ENCODE assay signal across 12 cellular contexts in the genomic region with DNA sequence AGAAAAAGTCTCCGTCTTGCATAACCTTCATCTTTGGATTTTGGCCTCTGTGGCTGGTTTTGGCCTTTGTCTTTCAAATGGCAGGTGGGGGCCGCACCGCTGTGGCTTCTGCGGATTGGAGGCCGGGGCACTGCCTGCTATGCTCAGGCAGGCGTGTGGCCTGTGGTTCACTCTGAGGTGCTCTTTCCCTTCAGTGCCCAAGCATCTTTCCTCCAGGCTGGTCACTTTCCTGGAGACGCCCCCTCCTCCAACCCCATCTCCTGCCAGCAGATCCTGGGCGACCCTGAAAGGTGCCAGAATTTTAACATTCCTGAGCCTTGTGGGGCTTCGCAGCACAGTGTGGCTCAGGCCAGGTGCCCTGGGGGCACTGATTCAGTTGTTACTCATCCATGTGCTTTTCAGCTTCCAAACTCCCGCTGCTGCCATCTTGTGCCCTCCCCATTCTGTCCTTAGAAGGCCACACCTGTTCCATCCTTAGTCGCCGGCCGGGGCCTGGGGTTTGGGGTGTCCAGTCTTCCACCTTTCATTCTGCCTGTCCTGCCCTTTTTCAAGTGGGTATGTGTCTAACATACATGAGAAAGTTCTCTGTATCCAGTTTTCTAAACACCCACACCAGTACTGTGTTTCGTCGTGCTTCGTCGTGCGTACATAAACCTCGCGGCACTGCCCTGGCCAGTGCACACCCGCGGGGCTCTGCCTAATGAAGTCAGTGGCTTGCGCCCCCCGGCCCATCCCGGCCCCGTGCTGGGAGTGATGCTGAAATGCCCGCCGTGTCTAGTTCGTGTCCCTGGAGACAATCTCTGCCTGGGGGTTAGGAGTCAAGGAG. TPM values are rescaled to one million over a fixed set of nuclear protein-coding genes. Genes with fewer than 3 reads are reported as not detected.
DNase-seq lines count a peak whose midpoint lies in the region; ATAC-seq and TF ChIP-seq lines count a peak whose summit lies in the region.
"Had no signal": no experiment of that assay in that cellular context is flagged by ENCODE, and none has a peak within 500 bp of the region (broad histone marks: within the 10 kb centered on the region; RNA-seq: fewer than 3 reads in every experiment).

No MANE protein-coding gene starts in this region.

- H3K27me3 Mint-ChIP-seq in Caco-2 (ENCODE audit: insufficient read depth, unreplicated experiment) = no peaks in the 10 kb centered on the region

- peak overlapping the region; percentile 39 for H3K27ac Mint-ChIP-seq in Caco-2 (ENCODE audit: unreplicated experiment)

- intact Hi-C loops in Caco-2 (cut with micrococcal nuclease; ENCODE audit: unreplicated experiment) = no loop called here

- H3K4me1 Mint-ChIP-seq in Caco-2 (ENCODE audit: low read depth, unreplicated experiment) = peaks cover 11% of the 10 kb centered on the region

- H3K36me3 ChIP-seq in Caco-2 (ENCODE audit: control insufficient read depth, insufficient read depth, low read length) (peaks cover 4% of the 10 kb centered on the region; the same call in 1 of the 2 replicates), liver (ENCODE audit: control insufficient read depth in 4 of 4, insufficient read depth in 3 of 4, low read depth in 1 of 4, low read length in 3 of 4) (peaks cover 0 to 13% (median 1%) of the 10 kb centered on the region in 4 donors)

- no TSS peak for BruUV-seq in Caco-2 (replicated peaks; lab: Mats Ljungman, UMichigan)

- POLR2A ChIA-PET in Caco-2 (lab: Charles Lee) = no interaction called here

- peak overlapping the region; percentile 62 to 69 for H3K27ac ChIP-seq in liver (ENCODE audit: low read depth in 1 of 2, low read length in 2 of 2)
- H3K27ac ChIP-seq: VCaP had no signal

- peak in 1 of 2 experiments; percentile 51 for DNase-seq in Caco-2
- DNase-seq in M059J (ENCODE audit: low read depth) = peak; percentile 97
- peak; percentile 42 for DNase-seq in cerebellar cortex (ENCODE audit: low spot score)
- no peak for DNase-seq in HK-2 (ENCODE audit: unreplicated experiment)
- no peak for DNase-seq in mesenteric fat pad (ENCODE audit: low spot score)
- DNase-seq: activated effector memory CD4-positive, alpha-beta T cell treated with Interleukin-2 at 50 U/mL for 16 hours; mesenchymal stem cell; occipital lobe had no signal

- H3K9me3 ChIP-seq in Caco-2 (no peaks in the 10 kb centered on the region), liver (ENCODE audit: control insufficient read depth in 4 of 4, low read length in 3 of 4) (no peaks in the 10 kb centered on the region)

- no peaks in the 10 kb centered on the region for H3K27me3 ChIP-seq in Caco-2 (replicated peaks; ENCODE audit: control insufficient read depth, insufficient read depth, low read length)
- H3K27me3 ChIP-seq in liver (ENCODE audit: control insufficient read depth in 4 of 4, insufficient read depth in 4 of 4, low read length in 3 of 4) = no peaks in the 10 kb centered on the region

- H3K4me1 ChIP-seq in Caco-2 = peaks cover 24% of the 10 kb centered on the region
- peaks cover 4 to 47% (median 37%) of the 10 kb centered on the region in 4 donors for H3K4me1 ChIP-seq in liver (ENCODE audit: control insufficient read depth in 4 of 4, insufficient read depth in 4 of 4, low read length in 3 of 4)

- peak overlapping the region in 1 of 2 donors; percentile 34 for H3K9ac ChIP-seq in liver (ENCODE audit: low read depth in 1 of 2, low read length in 2 of 2)

- WGBS in liver = 73% methylated on average over 29 of the region's 29 CpGs

- TF ChIP-seq CTCF in Caco-2 (IDR thresholded peaks at IDR 0.05; ENCODE audit: insufficient read depth in 1 of 2, low read depth in 1 of 2, low read length in 1 of 2, severe bottlenecking in 1 of 2, unreplicated experiment in 1 of 2) (no peak), liver (IDR thresholded peaks at IDR 0.05; ENCODE audit: low read depth, low read length, missing input control) (no peak)

- H3K4me3 Mint-ChIP-seq in Caco-2 (ENCODE audit: unreplicated experiment) = no peak overlapping the region

- peaks cover 12% of the 10 kb centered on the region for H3K9me3 Mint-ChIP-seq in Caco-2 (ENCODE audit: unreplicated experiment)

- H3K4me3 ChIP-seq in Caco-2 (ENCODE audit: low read depth, low read length) (no peak overlapping the region), liver (ENCODE audit: low read depth in 1 of 3, low read length in 3 of 3) (no peak overlapping the region)

- TF ChIP-seq RAD21 in liver (IDR thresholded peaks at IDR 0.05) = peak in 1 of 2 donors; percentile 14

- peaks cover 67% of the 10 kb centered on the region for H3K36me3 Mint-ChIP-seq in Caco-2 (ENCODE audit: insufficient read depth, unreplicated experiment)

- CTCF ChIA-PET in Caco-2 (lab: Charles Lee) = no interaction called here

- no peak for ATAC-seq in GM18502 (IDR thresholded peaks at IDR 0.05; ENCODE audit: poor library complexity, unreplicated experiment)
- no peak for ATAC-seq in GM19324 (IDR thresholded peaks at IDR 0.05; ENCODE audit: low FRiP score, unreplicated experiment)

TF ChIP-seq in liver, 16 proteins besides CTCF, POLR2A, EP300 and RAD21 (continues in another document):
- TF ChIP-seq NR2F2 (IDR thresholded peaks at IDR 0.05) (no peak), RXRA (IDR thresholded peaks at IDR 0.05) (peak; percentile 55 to 80), YY1 (IDR thresholded peaks at IDR 0.05) (peak; percentile 53), JUND (IDR thresholded peaks at IDR 0.05) (peak in 1 of 2 donors; percentile 48), HNF4A (conservative IDR thresholded peaks at IDR 0.05) (peak; percentile 86 to 92), FOXA2 (IDR thresholded peaks at IDR 0.05) (no peak), GABPA (IDR thresholded peaks at IDR 0.05 in 1 of 2, conservative IDR thresholded peaks at IDR 0.05 in 1 of 2) (peak in 1 of 2 donors; percentile 18), SP1 (IDR thresholded peaks at IDR 0.05) (peak; percentile 63), EGR1 (IDR thresholded peaks at IDR 0.05; ENCODE audit: low read depth in 2 of 2) (no peak), FOXA1 (IDR thresholded peaks at IDR 0.05) (peak; percentile 10), TAF1 (conservative IDR thresholded peaks at IDR 0.05) (no peak)
- TF ChIP-seq, protein P1, sequence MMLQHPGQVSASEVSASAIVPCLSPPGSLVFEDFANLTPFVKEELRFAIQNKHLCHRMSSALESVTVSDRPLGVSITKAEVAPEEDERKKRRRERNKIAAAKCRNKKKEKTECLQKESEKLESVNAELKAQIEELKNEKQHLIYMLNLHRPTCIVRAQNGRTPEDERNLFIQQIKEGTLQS (IDR thresholded peaks at IDR 0.05) = no peak
- TF ChIP-seq, protein P2, sequence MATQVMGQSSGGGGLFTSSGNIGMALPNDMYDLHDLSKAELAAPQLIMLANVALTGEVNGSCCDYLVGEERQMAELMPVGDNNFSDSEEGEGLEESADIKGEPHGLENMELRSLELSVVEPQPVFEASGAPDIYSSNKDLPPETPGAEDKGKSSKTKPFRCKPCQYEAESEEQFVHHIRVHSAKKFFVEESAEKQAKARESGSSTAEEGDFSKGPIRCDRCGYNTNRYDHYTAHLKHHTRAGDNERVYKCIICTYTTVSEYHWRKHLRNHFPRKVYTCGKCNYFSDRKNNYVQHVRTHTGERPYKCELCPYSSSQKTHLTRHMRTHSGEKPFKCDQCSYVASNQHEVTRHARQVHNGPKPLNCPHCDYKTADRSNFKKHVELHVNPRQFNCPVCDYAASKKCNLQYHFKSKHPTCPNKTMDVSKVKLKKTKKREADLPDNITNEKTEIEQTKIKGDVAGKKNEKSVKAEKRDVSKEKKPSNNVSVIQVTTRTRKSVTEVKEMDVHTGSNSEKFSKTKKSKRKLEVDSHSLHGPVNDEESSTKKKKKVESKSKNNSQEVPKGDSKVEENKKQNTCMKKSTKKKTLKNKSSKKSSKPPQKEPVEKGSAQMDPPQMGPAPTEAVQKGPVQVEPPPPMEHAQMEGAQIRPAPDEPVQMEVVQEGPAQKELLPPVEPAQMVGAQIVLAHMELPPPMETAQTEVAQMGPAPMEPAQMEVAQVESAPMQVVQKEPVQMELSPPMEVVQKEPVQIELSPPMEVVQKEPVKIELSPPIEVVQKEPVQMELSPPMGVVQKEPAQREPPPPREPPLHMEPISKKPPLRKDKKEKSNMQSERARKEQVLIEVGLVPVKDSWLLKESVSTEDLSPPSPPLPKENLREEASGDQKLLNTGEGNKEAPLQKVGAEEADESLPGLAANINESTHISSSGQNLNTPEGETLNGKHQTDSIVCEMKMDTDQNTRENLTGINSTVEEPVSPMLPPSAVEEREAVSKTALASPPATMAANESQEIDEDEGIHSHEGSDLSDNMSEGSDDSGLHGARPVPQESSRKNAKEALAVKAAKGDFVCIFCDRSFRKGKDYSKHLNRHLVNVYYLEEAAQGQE (IDR thresholded peaks at IDR 0.05) = peak; percentile 27
- TF ChIP-seq, protein P3, sequence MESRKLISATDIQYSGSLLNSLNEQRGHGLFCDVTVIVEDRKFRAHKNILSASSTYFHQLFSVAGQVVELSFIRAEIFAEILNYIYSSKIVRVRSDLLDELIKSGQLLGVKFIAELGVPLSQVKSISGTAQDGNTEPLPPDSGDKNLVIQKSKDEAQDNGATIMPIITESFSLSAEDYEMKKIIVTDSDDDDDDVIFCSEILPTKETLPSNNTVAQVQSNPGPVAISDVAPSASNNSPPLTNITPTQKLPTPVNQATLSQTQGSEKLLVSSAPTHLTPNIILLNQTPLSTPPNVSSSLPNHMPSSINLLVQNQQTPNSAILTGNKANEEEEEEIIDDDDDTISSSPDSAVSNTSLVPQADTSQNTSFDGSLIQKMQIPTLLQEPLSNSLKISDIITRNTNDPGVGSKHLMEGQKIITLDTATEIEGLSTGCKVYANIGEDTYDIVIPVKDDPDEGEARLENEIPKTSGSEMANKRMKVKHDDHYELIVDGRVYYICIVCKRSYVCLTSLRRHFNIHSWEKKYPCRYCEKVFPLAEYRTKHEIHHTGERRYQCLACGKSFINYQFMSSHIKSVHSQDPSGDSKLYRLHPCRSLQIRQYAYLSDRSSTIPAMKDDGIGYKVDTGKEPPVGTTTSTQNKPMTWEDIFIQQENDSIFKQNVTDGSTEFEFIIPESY (IDR thresholded peaks at IDR 0.05) = no peak

RNA-seq across cellular contexts. Expression of a gene that starts 12.1 kb away (rescaled TPM):
- total RNA-seq in Caco-2 (2022) (46.4 and 52.1 TPM in 2 replicates), liver (10 to 100 TPM; 17.3 to 24.3 TPM), mesenteric fat pad (9.0 TPM)
- 7.8 and 15.1 TPM in 2 replicates for total RNA-seq in M059J (2014; rRNA removed; shearing (Covaris generic))
- polyA plus RNA-seq in liver = 10 to 100 TPM in 1 of 2 donors, 1 to 10 TPM in 1; 6.1 to 16.1 TPM

RNA-seq across cellular contexts. Expression of a gene that starts 12.4 kb away (rescaled TPM):
- total RNA-seq in Caco-2 (2022) (702 and 760 TPM in 2 replicates), liver (100 to 1,000 TPM; 109 to 181 TPM), mesenteric fat pad (258 TPM)
- 881 and 940 TPM in 2 replicates for total RNA-seq in M059J (2014; rRNA removed; shearing (Covaris generic))
- polyA plus RNA-seq in liver = 100 to 1,000 TPM; 212 to 342 TPM

RNA-seq across cellular contexts. Expression of a gene that starts 27.2 kb away (rescaled TPM):
- total RNA-seq in Caco-2 (2022) (110 and 111 TPM in 2 replicates), liver (10 to 100 TPM; 13.0 to 26.8 TPM), mesenteric fat pad (29.9 TPM)
- total RNA-seq in M059J (2014; rRNA removed; shearing (Covaris generic)) = 19.9 and 46.4 TPM in 2 replicates
- 10 to 100 TPM; 22.0 to 28.0 TPM for polyA plus RNA-seq in liver

RNA-seq across cellular contexts. Expression of a gene that starts 33.4 kb away (rescaled TPM):
- total RNA-seq in Caco-2 (2022) (143 and 154 TPM in 2 replicates), liver (10 to 100 TPM; 15.5 to 15.9 TPM), mesenteric fat pad (23.7 TPM)
- total RNA-seq in M059J (2014; rRNA removed; shearing (Covaris generic)) = 46.5 and 60.4 TPM in 2 replicates
- polyA plus RNA-seq in liver = 10 to 100 TPM in 1 of 2 donors, under 1 TPM in 1; 0.99 to 11.2 TPM

Comparison
In these comparisons a context has a peak if more than half of its experiments do, and no peak if none do; other contexts are left out.
1. DNase-seq: peak in M059J (single experiment) and cerebellar cortex (single experiment); none in HK-2 (single experiment) and mesenteric fat pad (single experiment).